8 cellular contexts compared by ENCODE assay signal in genomic region chr11:58567889-58568512, GRCh38. TPM values are rescaled to one million over a fixed set of nuclear protein-coding genes. Genes with fewer than 3 reads are reported as not detected.
DNase-seq lines count a peak whose midpoint lies in the region; ATAC-seq lines count a peak whose summit lies in the region.

No MANE protein-coding gene starts in this region.

- no peaks in the 10 kb centered on the region for H3K27me3 Mint-ChIP-seq in natural killer cell treated with Interleukin-12 subunit alpha and Interleukin-12 subunit beta and Interleukin-15 and Interleukin-18, amount 100 ng/mL, for 72 hours
- H3K27me3 Mint-ChIP-seq in stimulated activated naive CD8-positive, alpha-beta T cell treated with anti-CD3 and anti-CD28 coated beads, Interleukin-15, amount 100 ng/mL, for 72 hours = no peaks in the 10 kb centered on the region

- peak overlapping the region; percentile 73 to 90 for H3K27ac Mint-ChIP-seq in natural killer cell treated with Interleukin-12 subunit alpha and Interleukin-12 subunit beta and Interleukin-15 and Interleukin-18, amount 100 ng/mL, for 72 hours
- H3K27ac Mint-ChIP-seq in stimulated activated naive CD8-positive, alpha-beta T cell treated with anti-CD3 and anti-CD28 coated beads, Interleukin-15, amount 100 ng/mL, for 72 hours = peak overlapping the region in 1 of 2 donors; percentile 4

- H3K4me1 Mint-ChIP-seq in natural killer cell treated with Interleukin-12 subunit alpha and Interleukin-12 subunit beta and Interleukin-15 and Interleukin-18, amount 100 ng/mL, for 72 hours (ENCODE audit: low read depth in 2 of 2) = peaks cover 48 to 49% of the 10 kb centered on the region in 2 donors
- H3K4me1 Mint-ChIP-seq in stimulated activated naive CD8-positive, alpha-beta T cell treated with anti-CD3 and anti-CD28 coated beads, Interleukin-15, amount 100 ng/mL, for 72 hours = peaks cover 58% of the 10 kb centered on the region

- peak overlapping the region; percentile 78 for H3K4me3 Mint-ChIP-seq in natural killer cell treated with Interleukin-12 subunit alpha and Interleukin-12 subunit beta and Interleukin-15 and Interleukin-18, amount 100 ng/mL, for 72 hours
- H3K4me3 Mint-ChIP-seq in stimulated activated naive CD8-positive, alpha-beta T cell treated with anti-CD3 and anti-CD28 coated beads, Interleukin-15, amount 100 ng/mL, for 72 hours = peak overlapping the region; percentile 58 to 75

- peak; percentile 55 for DNase-seq in AML-193 (lab: John Stamatoyannopoulos, UW)
- DNase-seq in NCI-H446 (lab: John Stamatoyannopoulos, UW) = peak; percentile 39 to 76
- peak; percentile 57 for DNase-seq in activated CD4-positive, alpha-beta T cell treated with anti-CD3 and anti-CD28 coated beads, Interleukin-2, amount 50 U/mL, for 24 hours (ENCODE audit: low read depth in 1 of 2, low spot score in 1 of 2)
- peak; percentile 69 for DNase-seq in effector CD8-positive, alpha-beta T cell (lab: John Stamatoyannopoulos, UW)
- DNase-seq in natural killer cell treated with Interleukin-12 subunit alpha and Interleukin-12 subunit beta and Interleukin-15 and Interleukin-18, amount 100 ng/mL, for 72 hours (ENCODE audit: low spot score) = peak; percentile 67
- peak; percentile 70 to 78 for DNase-seq in stimulated activated naive CD8-positive, alpha-beta T cell treated with anti-CD3 and anti-CD28 coated beads, Interleukin-15, amount 100 ng/mL, for 72 hours

- ATAC-seq in GM18858 (IDR thresholded peaks at IDR 0.05; ENCODE audit: unreplicated experiment) = peak; percentile 87
- peak; percentile 94 for ATAC-seq in HG03066 (IDR thresholded peaks at IDR 0.05; ENCODE audit: low read depth, unreplicated experiment)
- ATAC-seq in natural killer cell treated with Interleukin-12 subunit alpha and Interleukin-12 subunit beta and Interleukin-15 and Interleukin-18, amount 100 ng/mL, for 72 hours = peak; percentile 91 to 92
- peak; percentile 97 for ATAC-seq in stimulated activated naive CD8-positive, alpha-beta T cell treated with anti-CD3 and anti-CD28 coated beads, Interleukin-15, amount 100 ng/mL, for 72 hours

- H3K36me3 Mint-ChIP-seq in natural killer cell treated with Interleukin-12 subunit alpha and Interleukin-12 subunit beta and Interleukin-15 and Interleukin-18, amount 100 ng/mL, for 72 hours = peaks cover 36% of the 10 kb centered on the region

- H3K9me3 Mint-ChIP-seq in natural killer cell treated with Interleukin-12 subunit alpha and Interleukin-12 subunit beta and Interleukin-15 and Interleukin-18, amount 100 ng/mL, for 72 hours = no peaks in the 10 kb centered on the region
- H3K9me3 Mint-ChIP-seq in stimulated activated naive CD8-positive, alpha-beta T cell treated with anti-CD3 and anti-CD28 coated beads, Interleukin-15, amount 100 ng/mL, for 72 hours = no peaks in the 10 kb centered on the region

RNA-seq across cellular contexts. Expression of gene LPXN, which starts 7.7 kb away (rescaled TPM):
- 100 to 1,000 TPM; 239 to 243 TPM for total RNA-seq in natural killer cell treated with Interleukin-12 subunit alpha and Interleukin-12 subunit beta and Interleukin-15 and Interleukin-18, amount 100 ng/mL, for 72 hours

RNA-seq across cellular contexts. Expression of gene ZFP91, which starts 10.9 kb away (rescaled TPM):
- total RNA-seq in natural killer cell treated with Interleukin-12 subunit alpha and Interleukin-12 subunit beta and Interleukin-15 and Interleukin-18, amount 100 ng/mL, for 72 hours = 10 to 100 TPM; 52.9 to 54.3 TPM

RNA-seq across cellular contexts. Expression of gene CNTF, which starts 54.5 kb away (rescaled TPM):
- 1 to 10 TPM; 4.7 to 6.3 TPM for total RNA-seq in natural killer cell treated with Interleukin-12 subunit alpha and Interleukin-12 subunit beta and Interleukin-15 and Interleukin-18, amount 100 ng/mL, for 72 hours

Comparison
In these comparisons a context has a peak if more than half of its experiments do, and no peak if none do; other contexts are left out.
1. Peak in every context shown above with its lines: DNase-seq and ATAC-seq.